ENCODE assay signal across 7 cellular contexts in genomic region chr11:46294365-46295309, GRCh38. TPM values are rescaled to one million over a fixed set of nuclear protein-coding genes. Genes with fewer than 3 reads are reported as not detected.
DNase-seq lines count a peak whose midpoint lies in the region; ATAC-seq, FAIRE-seq and TF ChIP-seq lines count a peak whose summit lies in the region.

No MANE protein-coding gene starts in this region.

- H3K4me3 Mint-ChIP-seq in WTC11 = peak overlapping the region; percentile 82
- peak overlapping the region; percentile 55 for H3K4me3 Mint-ChIP-seq in stimulated activated memory B cell treated with anti-CD40 and anti-IgM and Interleukin-4, amounts not matched to agents 10 μg/mL and 1 μg/mL and 100 μg/mL, for 72 hours

- POLR2A ChIA-PET in WTC11 (lab: Charles Lee) = interaction anchor here (0.5 to 4.2 kb wide), 21 partner anchors 9 to 372 kb away, joined by 3 to 86 read pairs (median 5); partner anchors contain the start of genes CHRM4, CREB3L1, DGKZ and LARGE2

- H3K27me3 Mint-ChIP-seq in WTC11 (ENCODE audit: low read depth) = no peaks in the 10 kb centered on the region
- H3K27me3 Mint-ChIP-seq in stimulated activated memory B cell treated with anti-CD40 and anti-IgM and Interleukin-4, amounts not matched to agents 10 μg/mL and 1 μg/mL and 100 μg/mL, for 72 hours = peaks cover 95% of the 10 kb centered on the region

- H3K4me1 Mint-ChIP-seq in WTC11 = peaks cover 59% of the 10 kb centered on the region
- H3K4me1 Mint-ChIP-seq in stimulated activated memory B cell treated with anti-CD40 and anti-IgM and Interleukin-4, amounts not matched to agents 10 μg/mL and 1 μg/mL and 100 μg/mL, for 72 hours = peaks cover 8% of the 10 kb centered on the region

- ATAC-seq in WTC11 = peak; percentile 41
- ATAC-seq in stimulated activated memory B cell treated with anti-CD40 and anti-IgM and Interleukin-4, amounts not matched to agents 10 μg/mL and 1 μg/mL and 100 μg/mL, for 72 hours = no peak

- peak overlapping the region; percentile 93 for H3K27ac Mint-ChIP-seq in WTC11
- H3K27ac Mint-ChIP-seq in stimulated activated memory B cell treated with anti-CD40 and anti-IgM and Interleukin-4, amounts not matched to agents 10 μg/mL and 1 μg/mL and 100 μg/mL, for 72 hours = no peak overlapping the region

- no peaks in the 10 kb centered on the region for H3K36me3 Mint-ChIP-seq in WTC11
- no peaks in the 10 kb centered on the region for H3K36me3 Mint-ChIP-seq in stimulated activated memory B cell treated with anti-CD40 and anti-IgM and Interleukin-4, amounts not matched to agents 10 μg/mL and 1 μg/mL and 100 μg/mL, for 72 hours

- no peaks in the 10 kb centered on the region for H3K9me3 Mint-ChIP-seq in WTC11
- no peaks in the 10 kb centered on the region for H3K9me3 Mint-ChIP-seq in stimulated activated memory B cell treated with anti-CD40 and anti-IgM and Interleukin-4, amounts not matched to agents 10 μg/mL and 1 μg/mL and 100 μg/mL, for 72 hours

- DNase-seq in H54 (ENCODE audit: insufficient read length, low spot score) (peak; percentile 87), WTC11 (ENCODE audit: low spot score) (peak; percentile 78), hepatic stellate cell (ENCODE audit: low spot score) (peak; percentile 88), OCI-M1 (lab: John Stamatoyannopoulos, UW) (no peak), NCI-H1694 treated with DMSO at 0.1 percent for 48 hours (lab: John Stamatoyannopoulos, UW) (no peak)
- no peak for DNase-seq in effector CD8-positive, alpha-beta T cell (lab: John Stamatoyannopoulos, UW)

- CTCF ChIA-PET in WTC11 (lab: Charles Lee) = interaction anchor here (0.6 to 11.2 kb wide), 28 partner anchors 8 to 1471 kb away, joined by 3 to 242 read pairs (median 8); partner anchors contain the start of genes CHRM4 and CREB3L1

- TF ChIP-seq CTCF in WTC11 (IDR thresholded peaks at IDR 0.05) = no peak

- FAIRE-seq in H54 (lab: Jason Lieb, UNC) = no peak

- TF ChIP-seq POLR2A in H54 (IDR thresholded peaks at IDR 0.05; ENCODE audit: low read depth, low read length) = 0 out of 2 replicates have a peak, but pooled peaks have one; percentile 11

TF ChIP-seq in WTC11, 78 proteins besides CTCF, POLR2A, EP300 and RAD21:
- TF ChIP-seq ZNF317 (CRISPR knock-in tag; IDR thresholded peaks at IDR 0.05; ENCODE audit: borderline replicate concordance, low read depth) (peak; percentile 70; the same call in 1 of the 2 replicates), ZNF281 (CRISPR knock-in tag; IDR thresholded peaks at IDR 0.05) (peak; percentile 27; the same call in 1 of the 2 replicates), FOXP4 (CRISPR knock-in tag; IDR thresholded peaks at IDR 0.05) (0 out of 2 replicates have a peak, but pooled peaks have one; percentile 59), FOXK1 (CRISPR knock-in tag; IDR thresholded peaks at IDR 0.05) (no peak), ETV6 (CRISPR knock-in tag; IDR thresholded peaks at IDR 0.05) (0 out of 2 replicates have a peak, but pooled peaks have one; percentile 47), E2F5 (CRISPR knock-in tag; IDR thresholded peaks at IDR 0.05) (no peak; the same call in 1 of the 2 replicates), ESRRA (CRISPR knock-in tag; IDR thresholded peaks at IDR 0.05; ENCODE audit: borderline replicate concordance) (0 out of 2 replicates have a peak, but pooled peaks have one; percentile 1), SMAD4 (CRISPR knock-in tag; IDR thresholded peaks at IDR 0.05) (no peak)
TF ChIP-seq in WTC11: peak in this region for 5.

RNA-seq across cellular contexts. Expression of gene CREB3L1, which starts 17.2 kb away (rescaled TPM):
- 10.9 to 12.6 TPM (median 11.4 TPM) in 3 replicates for total RNA-seq in WTC11 (2021)

RNA-seq across cellular contexts. Expression of gene DGKZ, which starts 52.6 kb away (rescaled TPM):
- 107 to 139 TPM (median 115 TPM) in 3 replicates for total RNA-seq in WTC11 (2021)

Comparison
In these comparisons a context has a peak if more than half of its experiments do, and no peak if none do; other contexts are left out.
1. DNase-seq: peak in H54 (single experiment), WTC11 (single experiment) and hepatic stellate cell (single experiment); none in OCI-M1 (single experiment), NCI-H1694 treated with DMSO at 0.1 percent for 48 hours (single experiment) and effector CD8-positive, alpha-beta T cell (single experiment).